ENCODE assay signal across 20 cellular contexts in the genomic region with DNA sequence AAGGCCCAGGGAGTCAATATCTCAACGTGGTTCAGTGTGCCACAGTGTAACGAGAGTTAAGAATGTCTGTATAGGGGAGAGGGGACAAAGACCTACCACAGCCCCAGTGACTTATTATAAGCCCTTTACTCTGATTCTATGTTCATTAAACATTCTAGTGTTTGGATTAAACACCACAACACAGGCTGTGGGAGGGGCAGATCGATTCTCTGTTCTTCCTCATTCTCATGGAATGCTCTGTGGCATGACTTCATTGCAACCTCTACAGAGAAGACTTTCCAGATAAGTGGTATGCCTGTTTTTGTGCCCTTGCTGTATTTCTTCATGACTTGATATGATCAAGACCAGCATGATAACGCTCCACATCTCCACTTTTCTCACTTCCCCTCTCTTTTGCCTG. TPM values are rescaled to one million over a fixed set of nuclear protein-coding genes. Genes with fewer than 3 reads are reported as not detected.
A peak's percentile ranks its signal among the peaks of the same experiment; 100 is the strongest.
DNase-seq lines count a peak whose midpoint lies in the region; ATAC-seq and TF ChIP-seq lines count a peak whose summit lies in the region.
"Had no signal": no experiment of that assay in that cellular context is flagged by ENCODE, and none has a peak within 500 bp of the region (broad histone marks: within the 10 kb centered on the region; RNA-seq: fewer than 3 reads in every experiment).

No MANE protein-coding gene starts in this region.

- H3K27me3 ChIP-seq in ovary (no peaks in the 10 kb centered on the region), neural progenitor cell (no peaks in the 10 kb centered on the region)
- H3K27me3 ChIP-seq: BLaER1 had no signal

- TF ChIP-seq POLR2A in ovary (IDR thresholded peaks at IDR 0.05), result no peak

- TF ChIP-seq EP300 in ovary (IDR thresholded peaks at IDR 0.05), result no peak

- H3K9me3 Mint-ChIP-seq in activated B cell treated with CpG ODN at 0.5 μM for 24 hours (no peaks in the 10 kb centered on the region), memory B cell (no peaks in the 10 kb centered on the region), neural progenitor cell (no peaks in the 10 kb centered on the region)
- H3K9me3 Mint-ChIP-seq: HFFc6 had no signal

- DNase-seq in CD1c-positive myeloid dendritic cell (ENCODE audit: extremely low spot score) (peak; percentile 30), HT-29 (ENCODE audit: low spot score) (peak; percentile 53), activated B cell treated with CpG ODN at 0.5 μM for 24 hours (no peak), memory B cell (ENCODE audit: low spot score in 2 of 2) (no peak), ovary (no peak), neural progenitor cell (ENCODE audit: low spot score) (no peak), nucleus accumbens (lab: John Stamatoyannopoulos, UW) (no peak), HuH-7 (ENCODE audit: low spot score) (no peak)
- DNase-seq: CD8-positive, alpha-beta memory T cell; EL; HFFc6; KBM-7; NCI-H1105 treated with DMSO at 0.1 percent for 48 hours; NCI-H1694 treated with DMSO at 0.1 percent for 48 hours; NCI-H2107; NCI-H69; PC-3 had no signal

- H3K27me3 Mint-ChIP-seq in activated B cell treated with CpG ODN at 0.5 μM for 24 hours, result peaks cover 3% of the 10 kb centered on the region
- peaks cover 1% of the 10 kb centered on the region for H3K27me3 Mint-ChIP-seq in memory B cell
- H3K27me3 Mint-ChIP-seq in neural progenitor cell (ENCODE audit: insufficient read depth, low read depth), result no peaks in the 10 kb centered on the region

- no peaks in the 10 kb centered on the region for H3K36me3 Mint-ChIP-seq in activated B cell treated with CpG ODN at 0.5 μM for 24 hours (ENCODE audit: low read depth)
- H3K36me3 Mint-ChIP-seq in memory B cell, result no peaks in the 10 kb centered on the region
- H3K36me3 Mint-ChIP-seq in neural progenitor cell, result no peaks in the 10 kb centered on the region

- no peak overlapping the region for H3K27ac ChIP-seq in ovary
- no peak overlapping the region for H3K27ac ChIP-seq in neural progenitor cell
- H3K27ac ChIP-seq: BLaER1, RWPE1 had no signal

- no peaks in the 10 kb centered on the region for H3K9me3 ChIP-seq in ovary
- no peaks in the 10 kb centered on the region for H3K9me3 ChIP-seq in neural progenitor cell (ENCODE audit: low read depth)
- H3K9me3 ChIP-seq: BLaER1 had no signal

- H3K4me3 ChIP-seq in ovary, result no peak overlapping the region
- H3K4me3 ChIP-seq in neural progenitor cell, result no peak overlapping the region
- H3K4me3 ChIP-seq: BLaER1 had no signal

- TF ChIP-seq CTCF in activated B cell treated with CpG ODN at 0.5 μM for 24 hours (IDR thresholded peaks at IDR 0.05) (no peak), ovary (IDR thresholded peaks at IDR 0.05) (no peak), neural progenitor cell (IDR thresholded peaks at IDR 0.05) (no peak)

- H3K27ac Mint-ChIP-seq in activated B cell treated with CpG ODN at 0.5 μM for 24 hours (no peak overlapping the region), memory B cell (no peak overlapping the region), neural progenitor cell (no peak overlapping the region)
- H3K27ac Mint-ChIP-seq: CD8-positive, alpha-beta memory T cell; HFFc6 had no signal

- no peak overlapping the region for H3K4me2 ChIP-seq in neural progenitor cell
- H3K4me2 ChIP-seq: BLaER1 had no signal

- H3K4me3 Mint-ChIP-seq in activated B cell treated with CpG ODN at 0.5 μM for 24 hours (no peak overlapping the region), memory B cell (no peak overlapping the region), neural progenitor cell (no peak overlapping the region)
- H3K4me3 Mint-ChIP-seq: CD8-positive, alpha-beta memory T cell; HFFc6 had no signal

- ATAC-seq in activated B cell treated with CpG ODN at 0.5 μM for 24 hours (ENCODE audit: low read depth) (peak; percentile 28), memory B cell (ENCODE audit: low read depth) (peak; percentile 12)
- ATAC-seq: PC-3 had no signal

- H3F3A ChIP-seq in neural progenitor cell (ENCODE audit: low read depth), result no peaks in the 10 kb centered on the region

- H3K4me1 ChIP-seq in ovary (ENCODE audit: insufficient read depth) (no peaks in the 10 kb centered on the region), neural progenitor cell (no peaks in the 10 kb centered on the region)
- H3K4me1 ChIP-seq: BLaER1 had no signal

- no peak overlapping the region for H2AFZ ChIP-seq in neural progenitor cell (replicated peaks)

- no peak overlapping the region for H3K9ac ChIP-seq in neural progenitor cell
- H3K9ac ChIP-seq: BLaER1 had no signal

- H3K79me2 ChIP-seq in neural progenitor cell (ENCODE audit: low read depth), result no peaks in the 10 kb centered on the region

- CTCF ChIA-PET in activated B cell treated with CpG ODN at 0.5 μM for 24 hours (lab: Charles Lee), result interaction anchor here (1.2 to 1.4 kb wide), 4 partner anchors 68 to 243 kb away, joined by 3 to 4 read pairs (median 3); no protein-coding TSS in a partner anchor

- H3K36me3 ChIP-seq in ovary, result no peaks in the 10 kb centered on the region
- no peaks in the 10 kb centered on the region for H3K36me3 ChIP-seq in neural progenitor cell
- H3K36me3 ChIP-seq: BLaER1 had no signal

- intact Hi-C loops in activated B cell treated with CpG ODN at 0.5 μM for 24 hours (cut with micrococcal nuclease), result no loop called here
- intact Hi-C loops in ovary (cut with DNase I), result no loop called here

- H4K20me1 ChIP-seq in neural progenitor cell (ENCODE audit: low read depth), result no peaks in the 10 kb centered on the region
- H4K20me1 ChIP-seq: BLaER1 had no signal

- peaks cover 30% of the 10 kb centered on the region for H3K4me1 Mint-ChIP-seq in activated B cell treated with CpG ODN at 0.5 μM for 24 hours
- peaks cover 19% of the 10 kb centered on the region for H3K4me1 Mint-ChIP-seq in memory B cell
- no peaks in the 10 kb centered on the region for H3K4me1 Mint-ChIP-seq in neural progenitor cell
- H3K4me1 Mint-ChIP-seq: CD8-positive, alpha-beta memory T cell had no signal

- WGBS in ovary, 3 donors, result 51 to 64% (median 51%) methylated on average over 4 of the region's 4 CpGs

- POLR2A ChIA-PET in activated B cell treated with CpG ODN at 0.5 μM for 24 hours (lab: Charles Lee), result no interaction called here

RNA-seq across cellular contexts. Expression of gene CD5L, which starts 39.0 kb away (rescaled TPM):
- not detected in 2 replicates for total RNA-seq in HT-29 (2014; rRNA removed; shearing (Covaris generic))
- total RNA-seq in activated B cell treated with CpG ODN at 0.5 μM for 24 hours (0.20 TPM in 1 of 2 replicates, not detected in the other), ovary (under 1 TPM in 1 of 7 donors, not detected in 6; 0.10 TPM), neural progenitor cell (ENCODE audit: low replicate concordance) (not detected in 2 replicates)
- polyA plus RNA-seq in ovary, result under 1 TPM in 1 of 2 donors, not detected in 1; 0.45 TPM
- total RNA-seq: A172; CD8-positive, alpha-beta memory T cell; HFFc6; PC-3 had no signal
- polyA plus RNA-seq: CD8-positive, alpha-beta memory T cell had no signal

Comparison
In these comparisons a context has a peak if more than half of its experiments do, and no peak if none do; other contexts are left out.
1. DNase-seq: peak in CD1c-positive myeloid dendritic cell (single experiment) and HT-29 (single experiment); none in activated B cell treated with CpG ODN at 0.5 μM for 24 hours (single experiment), memory B cell (0 of 2), ovary (0 of 5), neural progenitor cell (single experiment), nucleus accumbens (0 of 56) and HuH-7 (single experiment).